Comparison of ENCODE assay signal across 12 cellular contexts in the genomic region with DNA sequence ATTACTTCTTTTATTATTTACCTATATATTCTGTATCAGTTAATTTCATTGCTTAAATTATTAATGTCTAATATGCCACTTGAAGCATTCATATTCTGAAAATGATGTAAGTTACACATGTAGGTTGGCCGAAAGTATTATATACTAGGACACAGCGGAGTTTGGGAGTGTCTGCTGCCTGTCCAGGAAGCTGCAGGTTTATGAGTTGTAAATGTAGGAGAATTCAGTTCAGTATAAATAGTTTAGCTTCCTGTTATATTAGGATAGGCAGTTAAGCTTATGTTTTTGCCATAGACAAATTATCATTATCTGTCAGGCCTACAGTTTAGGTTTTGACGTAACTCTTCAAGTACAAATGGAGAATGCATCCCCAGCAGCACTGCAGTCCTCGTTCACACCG. TPM values are rescaled to one million over a fixed set of nuclear protein-coding genes. Genes with fewer than 3 reads are reported as not detected.
DNase-seq lines count a peak whose midpoint lies in the region; ATAC-seq, FAIRE-seq and TF ChIP-seq lines count a peak whose summit lies in the region.
"Had no signal": no experiment of that assay in that cellular context is flagged by ENCODE, and none has a peak within 500 bp of the region (broad histone marks: within the 10 kb centered on the region; RNA-seq: fewer than 3 reads in every experiment).

No MANE protein-coding gene starts in this region.

- no peak for TF ChIP-seq EP300 in H1 (IDR thresholded peaks at IDR 0.05; ENCODE audit: borderline replicate concordance in 1 of 2, low read depth in 2 of 2, low read length in 2 of 2)

- ATAC-seq in IMR-90 (ENCODE audit: low read depth) (no peak), HG02840 (IDR thresholded peaks at IDR 0.05; ENCODE audit: low FRiP score, unreplicated experiment) (no peak), HG03432 (IDR thresholded peaks at IDR 0.05; ENCODE audit: unreplicated experiment) (no peak)
- no peak for ATAC-seq in stimulated activated naive B cell treated with anti-CD40 and anti-IgM and Interleukin-4, amounts not matched to agents 10 μg/mL and 1 μg/mL and 100 μg/mL, for 72 hours (replicated peaks)

- no peak overlapping the region for H2AK5ac ChIP-seq in IMR-90 (ENCODE audit: low read depth, low read length)
- H2AK5ac ChIP-seq in H1 (ENCODE audit: low read depth, low read length), result no peak overlapping the region

- H3K4ac ChIP-seq in IMR-90 (ENCODE audit: low read depth, low read length) (no peak overlapping the region), H1 (replicated peaks; ENCODE audit: insufficient read length, low read depth, low read length) (no peak overlapping the region)

- no peaks in the 10 kb centered on the region for H3K36me3 ChIP-seq in IMR-90 (ENCODE audit: control insufficient read depth, insufficient read depth, low read length)
- H3K36me3 ChIP-seq in H1 (ENCODE audit: control insufficient read depth in 2 of 4, insufficient read depth in 4 of 4, low read length in 3 of 4), result no peaks in the 10 kb centered on the region
- H3K36me3 ChIP-seq: ascending aorta had no signal

- no peak for TF ChIP-seq POLR2A in IMR-90 (IDR thresholded peaks at IDR 0.05; ENCODE audit: low read depth, low read length)
- TF ChIP-seq POLR2A in H1 (IDR thresholded peaks at IDR 0.05; ENCODE audit: control extremely low read depth in 1 of 2, low read depth in 2 of 2, low read length in 2 of 2), result no peak

- peak overlapping the region; percentile 80 for H2AFZ ChIP-seq in IMR-90 (replicated peaks; ENCODE audit: low read length, poor library complexity)
- 0 out of 2 replicates have a peak overlapping the region, but pooled peaks have one; percentile 43 for H2AFZ ChIP-seq in H1 (ENCODE audit: low read length)

- BruUV-seq in IMR-90 (replicated peaks; lab: Mats Ljungman, UMichigan), result no TSS peak

- H3K14ac ChIP-seq in IMR-90 (replicated peaks; ENCODE audit: low read depth, low read length) (no peak overlapping the region), H1 (ENCODE audit: insufficient read length) (no peak overlapping the region)

- no peaks in the 10 kb centered on the region for H3K79me1 ChIP-seq in IMR-90 (ENCODE audit: low read depth in 1 of 2, low read length in 2 of 2)
- H3K79me1 ChIP-seq in H1 (ENCODE audit: low read depth, low read length), result no peaks in the 10 kb centered on the region

- H4K20me1 ChIP-seq in IMR-90 (ENCODE audit: insufficient read depth, low read length) (no peaks in the 10 kb centered on the region), H1 (replicated peaks in 1 of 2; ENCODE audit: control insufficient read depth in 1 of 2, insufficient read depth in 2 of 2, low read length in 2 of 2) (no peaks in the 10 kb centered on the region)

- H3K27me3 Mint-ChIP-seq in activated naive CD4-positive, alpha-beta T cell treated with anti-CD3 and anti-CD28 coated beads, Interleukin-2, amount 50 U/mL, for 24 hours, result peaks cover 1% of the 10 kb centered on the region
- H3K27me3 Mint-ChIP-seq in activated naive CD4-positive, alpha-beta T cell treated with anti-CD3 and anti-CD28 coated beads, Interleukin-2, amount 10 ng/mL, durations not matched to agents 7 days and 5 days, result peaks cover 34% of the 10 kb centered on the region
- peaks cover 8 to 14% of the 10 kb centered on the region in 2 donors for H3K27me3 Mint-ChIP-seq in stimulated activated naive B cell treated with anti-CD40 and anti-IgM and Interleukin-4, amounts not matched to agents 10 μg/mL and 1 μg/mL and 100 μg/mL, for 72 hours

- H3K18ac ChIP-seq in IMR-90 (ENCODE audit: low read depth, low read length), result no peak overlapping the region
- no peak overlapping the region for H3K18ac ChIP-seq in H1 (ENCODE audit: extremely low read depth, low read length)

- H3K4me3 Mint-ChIP-seq in activated naive CD4-positive, alpha-beta T cell treated with anti-CD3 and anti-CD28 coated beads, Interleukin-2, amount 50 U/mL, for 24 hours, result peak overlapping the region; percentile 23
- H3K4me3 Mint-ChIP-seq in activated naive CD4-positive, alpha-beta T cell treated with anti-CD3 and anti-CD28 coated beads, Interleukin-2, amount 10 ng/mL, durations not matched to agents 7 days and 5 days, result no peak overlapping the region
- H3K4me3 Mint-ChIP-seq in stimulated activated naive B cell treated with anti-CD40 and anti-IgM and Interleukin-4, amounts not matched to agents 10 μg/mL and 1 μg/mL and 100 μg/mL, for 72 hours, result peak overlapping the region; percentile 31 to 61
- H3K4me3 Mint-ChIP-seq: activated CD4-positive, alpha-beta T cell treated with anti-CD3 and anti-CD28 coated beads for 36 hours; HFFc6 had no signal

- TF ChIP-seq RAD21 in IMR-90 (IDR thresholded peaks at IDR 0.05; ENCODE audit: low read length) (no peak), H1 (IDR thresholded peaks at IDR 0.05 in 1 of 2, conservative IDR thresholded peaks at IDR 0.05 in 1 of 2; ENCODE audit: low read depth in 2 of 2, low read length in 2 of 2) (no peak)

- peaks cover 6% of the 10 kb centered on the region for H3K4me1 Mint-ChIP-seq in activated naive CD4-positive, alpha-beta T cell treated with anti-CD3 and anti-CD28 coated beads, Interleukin-2, amount 50 U/mL, for 24 hours
- H3K4me1 Mint-ChIP-seq in activated naive CD4-positive, alpha-beta T cell treated with anti-CD3 and anti-CD28 coated beads, Interleukin-2, amount 10 ng/mL, durations not matched to agents 7 days and 5 days, result peaks cover 12% of the 10 kb centered on the region
- peaks cover 10 to 19% of the 10 kb centered on the region in 2 donors for H3K4me1 Mint-ChIP-seq in stimulated activated naive B cell treated with anti-CD40 and anti-IgM and Interleukin-4, amounts not matched to agents 10 μg/mL and 1 μg/mL and 100 μg/mL, for 72 hours

- intact Hi-C loops in IMR-90 (cut with micrococcal nuclease), result loop anchor here (1.0 to 5.0 kb wide), 4 partner anchors 71 to 409 kb away; no protein-coding TSS in a partner anchor

- H2BK20ac ChIP-seq in IMR-90 (ENCODE audit: low read depth, low read length), result no peak overlapping the region
- no peak overlapping the region for H2BK20ac ChIP-seq in H1 (ENCODE audit: low read length)

- no peak for FAIRE-seq in H1 (lab: Jason Lieb, UNC)

- in situ Hi-C loops in IMR-90 (cut with MboI; ENCODE audit: low sequenced_read_pairs), result loop anchor here (10.0 to 25.0 kb wide), 2 partner anchors 181 to 409 kb away; no protein-coding TSS in a partner anchor

- TF ChIP-seq CTCF in IMR-90 (conservative IDR thresholded peaks at IDR 0.05; ENCODE audit: low read depth, low read length) (no peak), H1 (IDR thresholded peaks at IDR 0.05; ENCODE audit: control extremely low read depth in 1 of 3, insufficient read depth in 1 of 3, low read depth in 1 of 3, low read length in 3 of 3) (no peak)

- H2BK12ac ChIP-seq in H1 (ENCODE audit: low read depth, low read length), result no peak overlapping the region

- H4K91ac ChIP-seq in IMR-90 (ENCODE audit: insufficient read depth, low read depth, low read length) (no peak overlapping the region), H1 (replicated peaks; ENCODE audit: insufficient read length, low read length) (no peak overlapping the region)

- H3K27ac Mint-ChIP-seq in activated naive CD4-positive, alpha-beta T cell treated with anti-CD3 and anti-CD28 coated beads, Interleukin-2, amount 50 U/mL, for 24 hours, result no peak overlapping the region
- no peak overlapping the region for H3K27ac Mint-ChIP-seq in activated naive CD4-positive, alpha-beta T cell treated with anti-CD3 and anti-CD28 coated beads, Interleukin-2, amount 10 ng/mL, durations not matched to agents 7 days and 5 days
- no peak overlapping the region for H3K27ac Mint-ChIP-seq in stimulated activated naive B cell treated with anti-CD40 and anti-IgM and Interleukin-4, amounts not matched to agents 10 μg/mL and 1 μg/mL and 100 μg/mL, for 72 hours
- H3K27ac Mint-ChIP-seq: activated CD4-positive, alpha-beta T cell treated with anti-CD3 and anti-CD28 coated beads for 36 hours; HFFc6 had no signal

- H3K23me2 ChIP-seq in H1 (ENCODE audit: low read depth, low read length), result no peaks in the 10 kb centered on the region; the same call in 1 of the 2 replicates

- H3K9me3 ChIP-seq in IMR-90 (ENCODE audit: control insufficient read depth, insufficient read depth, low read length) (no peaks in the 10 kb centered on the region), H1 (ENCODE audit: insufficient read depth in 2 of 2, low read depth in 1 of 2, low read length in 1 of 2) (no peaks in the 10 kb centered on the region)
- H3K9me3 ChIP-seq: ascending aorta, left ventricle myocardium inferior had no signal

- no peak overlapping the region for H2AK9ac ChIP-seq in IMR-90 (replicated peaks; ENCODE audit: low read depth, low read length, poor library complexity)

- H3K27me3 ChIP-seq in IMR-90 (ENCODE audit: control insufficient read depth, insufficient read depth, low read length), result no peaks in the 10 kb centered on the region
- no peaks in the 10 kb centered on the region for H3K27me3 ChIP-seq in H1 (replicated peaks in 1 of 4; ENCODE audit: control insufficient read depth in 3 of 4, extremely low read depth in 1 of 4, insufficient read depth in 3 of 4, low read length in 3 of 4)
- H3K27me3 ChIP-seq: ascending aorta had no signal

- no peak overlapping the region for H2BK15ac ChIP-seq in IMR-90 (ENCODE audit: low read depth, low read length)
- no peak overlapping the region for H2BK15ac ChIP-seq in H1 (ENCODE audit: low read length)

- H2BK5ac ChIP-seq in IMR-90 (ENCODE audit: low read depth, low read length, poor library complexity, severe bottlenecking), result no peak overlapping the region
- H2BK5ac ChIP-seq in H1 (ENCODE audit: low read depth, low read length), result no peak overlapping the region

- no peaks in the 10 kb centered on the region for H3K9me3 Mint-ChIP-seq in activated naive CD4-positive, alpha-beta T cell treated with anti-CD3 and anti-CD28 coated beads, Interleukin-2, amount 50 U/mL, for 24 hours
- no peaks in the 10 kb centered on the region for H3K9me3 Mint-ChIP-seq in activated naive CD4-positive, alpha-beta T cell treated with anti-CD3 and anti-CD28 coated beads, Interleukin-2, amount 10 ng/mL, durations not matched to agents 7 days and 5 days
- H3K9me3 Mint-ChIP-seq in stimulated activated naive B cell treated with anti-CD40 and anti-IgM and Interleukin-4, amounts not matched to agents 10 μg/mL and 1 μg/mL and 100 μg/mL, for 72 hours, result no peaks in the 10 kb centered on the region
- H3K9me3 Mint-ChIP-seq: HFFc6 had no signal

- dilution Hi-C loops in IMR-90 (cut with HindIII; ENCODE audit: low sequenced_read_pairs, unreplicated experiment), result no loop called here

- no peak overlapping the region for H3K56ac ChIP-seq in IMR-90 (ENCODE audit: extremely low read depth, insufficient read depth, low read length)
- no peak overlapping the region for H3K56ac ChIP-seq in H1 (replicated peaks; ENCODE audit: insufficient read length, low read depth, low read length)

- WGBS in IMR-90 (ENCODE audit: extremely low coverage in 2 of 2, insufficient read length in 1 of 2), 2 experiments, result no CpG with 5 or more reads among the region's 5 CpGs
- WGBS in H1 (ENCODE audit: extremely low coverage in 1 of 2, insufficient coverage in 1 of 2, insufficient read length in 1 of 2, insufficient replicate concordance in 2 of 2, low coverage in 1 of 2, low lambda C conversion rate in 2 of 2, missing lambda C conversion rate in 1 of 2), 2 experiments, result 47% methylated on average over 5 of the region's 5 CpGs; no CpG with 5 or more reads in 1 of the 2 experiments

- no peak overlapping the region for H4K8ac ChIP-seq in IMR-90 (ENCODE audit: low read depth in 2 of 2, low read length in 2 of 2)
- H4K8ac ChIP-seq in H1 (ENCODE audit: extremely low read depth, insufficient read depth, low read length), result no peak overlapping the region

- POLR2A ChIA-PET in IMR-90 (lab: Charles Lee; ENCODE audit: unreplicated experiment), result no interaction called here
- POLR2A ChIA-PET in H1 (lab: Charles Lee; ENCODE audit: partially characterized antibody), result interaction anchor here (1.1 to 3.6 kb wide), 3 partner anchors 9 to 20 kb away, joined by 3 to 14 read pairs (median 4); partner anchors contain the start of gene ZNF236

- H3K36me3 Mint-ChIP-seq in activated naive CD4-positive, alpha-beta T cell treated with anti-CD3 and anti-CD28 coated beads, Interleukin-2, amount 50 U/mL, for 24 hours, result peaks cover 1% of the 10 kb centered on the region
- peaks cover 4% of the 10 kb centered on the region for H3K36me3 Mint-ChIP-seq in activated naive CD4-positive, alpha-beta T cell treated with anti-CD3 and anti-CD28 coated beads, Interleukin-2, amount 10 ng/mL, durations not matched to agents 7 days and 5 days
- peaks cover 1 to 16% of the 10 kb centered on the region in 2 donors for H3K36me3 Mint-ChIP-seq in stimulated activated naive B cell treated with anti-CD40 and anti-IgM and Interleukin-4, amounts not matched to agents 10 μg/mL and 1 μg/mL and 100 μg/mL, for 72 hours

- H4K5ac ChIP-seq in IMR-90 (ENCODE audit: low read depth, low read length) (no peak overlapping the region), H1 (ENCODE audit: insufficient read length, low read depth, low read length) (no peak overlapping the region)

- no peak for DNase-seq in activated naive CD4-positive, alpha-beta T cell treated with anti-CD3 and anti-CD28 coated beads, Interleukin-2, amount 10 ng/mL, durations not matched to agents 7 days and 5 days
- no peak for DNase-seq in IMR-90
- DNase-seq in H1 (ENCODE audit: low read depth in 1 of 2, low spot score in 2 of 2), result no peak
- no peak for DNase-seq in stimulated activated naive B cell treated with anti-CD40 and anti-IgM and Interleukin-4, amounts not matched to agents 10 μg/mL and 1 μg/mL and 100 μg/mL, for 72 hours
- no peak for DNase-seq in stimulated activated CD4-positive, alpha-beta T cell treated with anti-CD3 and anti-CD28 coated beads, Interleukin-2, amount 100 ng/mL, for 24 hours

- no peaks in the 10 kb centered on the region for H3K4me1 ChIP-seq in IMR-90 (ENCODE audit: control insufficient read depth, insufficient read depth, low read length)
- peaks cover 0 to 2% (median 0%) of the 10 kb centered on the region in 4 experiments; a peak in 2 of 7 replicates for H3K4me1 ChIP-seq in H1 (replicated peaks in 1 of 4; ENCODE audit: control insufficient read depth in 3 of 4, insufficient read depth in 4 of 4, low read length in 3 of 4)

- H3K9me1 ChIP-seq in IMR-90 (ENCODE audit: insufficient read depth, low read length), result no peaks in the 10 kb centered on the region

- H3K4me2 ChIP-seq in IMR-90 (ENCODE audit: low read depth, low read length), result peak overlapping the region; percentile 85
- H3K4me2 ChIP-seq in H1 (ENCODE audit: insufficient read depth in 1 of 2, low read depth in 2 of 2, low read length in 2 of 2), result peak overlapping the region in 1 of 2 experiments; percentile 40; a peak in 2 of 4 replicates

- H3K79me2 ChIP-seq in H1 (ENCODE audit: control insufficient read depth in 1 of 2, insufficient read depth in 2 of 2, low read length in 2 of 2), result no peaks in the 10 kb centered on the region

- no peak overlapping the region for H3K4me3 ChIP-seq in IMR-90 (ENCODE audit: insufficient read depth, low read depth, low read length)
- H3K4me3 ChIP-seq in H1 (ENCODE audit: extremely low read depth in 1 of 4, insufficient read depth in 2 of 4, low read depth in 3 of 4, low read length in 4 of 4), result no peak overlapping the region
- H3K4me3 ChIP-seq: ascending aorta, left ventricle myocardium inferior had no signal

- CTCF ChIA-PET in activated naive CD4-positive, alpha-beta T cell treated with anti-CD3 and anti-CD28 coated beads, Interleukin-2, amount 10 ng/mL, durations not matched to agents 7 days and 5 days (lab: Charles Lee), result interaction anchor here (0.7 to 6.0 kb wide), 41 partner anchors 8 to 848 kb away, joined by 3 to 76 read pairs (median 4); partner anchors contain the start of gene ZNF236
- CTCF ChIA-PET in IMR-90 (lab: Yijun Ruan, JAX), result interaction anchor here (0.6 to 1.7 kb wide), 11 partner anchors 9 to 1602 kb away, joined by 3 to 18 read pairs (median 4); no protein-coding TSS in a partner anchor
- CTCF ChIA-PET in H1 (lab: Charles Lee; ENCODE audit: partially characterized antibody), result interaction anchor here (0.8 to 4.7 kb wide), 36 partner anchors 10 to 949 kb away, joined by 3 to 72 read pairs (median 4); no protein-coding TSS in a partner anchor

- H2BK120ac ChIP-seq in IMR-90 (ENCODE audit: low read depth, low read length), result no peak overlapping the region
- no peak overlapping the region for H2BK120ac ChIP-seq in H1 (replicated peaks; ENCODE audit: low read depth, low read length)

- H3K9ac ChIP-seq in IMR-90 (ENCODE audit: low read depth, low read length) (peak overlapping the region; percentile 39; the same call in 1 of the 2 replicates), H1 (replicated peaks in 1 of 4; ENCODE audit: extremely low read depth in 1 of 4, low read depth in 3 of 4, low read length in 3 of 4) (no peak overlapping the region)

- H3K27ac ChIP-seq in IMR-90 (ENCODE audit: insufficient read depth, low read length) (no peak overlapping the region), H1 (ENCODE audit: low read depth, low read length) (no peak overlapping the region)
- H3K27ac ChIP-seq: ascending aorta, left ventricle myocardium inferior had no signal

- H3K23ac ChIP-seq in IMR-90 (ENCODE audit: low read depth, low read length) (no peak overlapping the region), H1 (ENCODE audit: insufficient read length) (no peak overlapping the region)

RNA-seq across cellular contexts. Expression of gene ZNF236, which starts 18.9 kb away (rescaled TPM):
- 9.7 and 11.1 TPM in 2 replicates for total RNA-seq in IMR-90 (2012; rRNA removed)
- polyA plus RNA-seq in IMR-90 (2012; rRNA removed) (3.4 and 3.6 TPM in 2 replicates), H1 (2011; rRNA removed) (6.7 and 8.3 TPM in 2 replicates)
- 2.0 and 3.7 TPM in 2 replicates for polyA plus RNA-seq in IMR-90 (2012; cell fraction: cytosol; rRNA removed)
- polyA plus RNA-seq in IMR-90 (2012; cell fraction: nucleus; rRNA removed; ENCODE audit: low replicate concordance), result 12.4 and 16.5 TPM in 2 replicates
- 14.2 and 14.5 TPM in 2 replicates for total RNA-seq in H1 (2021; fragmentation: NEBNext Ultra II Directional; extraction: Animal tissue kit (Norgen Biotek cat#: 25700))
- 7.4 TPM for polyA plus RNA-seq in H1 (2011; cell fraction: cytosol; rRNA removed)
- 34.9 TPM for polyA plus RNA-seq in H1 (2011; cell fraction: nucleus; rRNA removed)
- 4.6 to 5.7 TPM (median 5.3 TPM) in 4 replicates for polyA plus RNA-seq in H1 (2012, experiment 1 of 2)
- 0.30 TPM for polyA plus RNA-seq in H1 (2012, experiment 2 of 2)
- 7.3 TPM for polyA plus RNA-seq in H1 (2013, experiment 1 of 2)
- 7.3 TPM for polyA plus RNA-seq in H1 (2013, experiment 2 of 2)
- polyA minus RNA-seq in H1 (2011; rRNA and poly(A)+ RNA removed), result 27.2 and 45.7 TPM in 2 replicates
- 10.1 TPM for polyA minus RNA-seq in H1 (2011; cell fraction: cytosol; rRNA and poly(A)+ RNA removed)
- polyA minus RNA-seq in H1 (2011; cell fraction: nucleus; rRNA and poly(A)+ RNA removed), result 81.8 TPM
